Comparison of ENCODE assay signal across 14 cellular contexts in genomic region chr22:26890870-26891269, GRCh38.
DNase-seq lines count a peak whose midpoint lies in the region; ATAC-seq, FAIRE-seq and TF ChIP-seq lines count a peak whose summit lies in the region.
"Had no signal": no experiment of that assay in that cellular context is flagged by ENCODE, and none has a peak within 500 bp of the region (broad histone marks: within the 10 kb centered on the region; RNA-seq: fewer than 3 reads in every experiment).

No MANE protein-coding gene starts in this region.

- no peaks in the 10 kb centered on the region for H3K9me3 ChIP-seq in Caco-2
- H3K9me3 ChIP-seq in HEK293 (ENCODE audit: control insufficient read depth, insufficient read depth, low read depth, low read length) = no peaks in the 10 kb centered on the region; the same call in 1 of the 2 replicates
- H3K9me3 ChIP-seq in astrocyte (ENCODE audit: insufficient read depth, low read depth, low read length) = no peaks in the 10 kb centered on the region
- no peaks in the 10 kb centered on the region for H3K9me3 ChIP-seq in HepG2 (ENCODE audit: low read length)
- H3K9me3 ChIP-seq: colonic mucosa, Peyer's patch, vagina had no signal

- ATAC-seq in HepG2 = peak; percentile 58
- ATAC-seq: stimulated activated naive B cell treated with anti-CD40 and anti-IgM and Interleukin-4, amounts not matched to agents 10 μg/mL and 1 μg/mL and 100 μg/mL, for 72 hours had no signal

- H3K79me2 ChIP-seq in astrocyte (ENCODE audit: insufficient read depth, low read length) (no peaks in the 10 kb centered on the region), HepG2 (ENCODE audit: insufficient read depth, low read length) (no peaks in the 10 kb centered on the region)

- intact Hi-C loops in Caco-2 (cut with micrococcal nuclease; ENCODE audit: unreplicated experiment) (no loop called here), HepG2 (cut with micrococcal nuclease; ENCODE audit: unreplicated experiment) (no loop called here)

- H3K4me1 Mint-ChIP-seq in Caco-2 (ENCODE audit: low read depth, unreplicated experiment) = peaks cover 7% of the 10 kb centered on the region
- H3K4me1 Mint-ChIP-seq in astrocyte (ENCODE audit: low read depth, unreplicated experiment) = peaks cover 77% of the 10 kb centered on the region

- no peaks in the 10 kb centered on the region for H3K27me3 Mint-ChIP-seq in Caco-2 (ENCODE audit: insufficient read depth, unreplicated experiment)
- no peaks in the 10 kb centered on the region for H3K27me3 Mint-ChIP-seq in astrocyte (ENCODE audit: low read depth, unreplicated experiment)

- H3K36me3 ChIP-seq in Caco-2 (ENCODE audit: control insufficient read depth, insufficient read depth, low read length) = no peaks in the 10 kb centered on the region
- H3K36me3 ChIP-seq in HEK293 (ENCODE audit: control insufficient read depth in 2 of 2, insufficient read depth in 1 of 2, low read length in 2 of 2) = no peaks in the 10 kb centered on the region
- H3K36me3 ChIP-seq in astrocyte (ENCODE audit: insufficient read depth, low read length) = no peaks in the 10 kb centered on the region
- H3K36me3 ChIP-seq in HepG2 (replicated peaks in 1 of 2; ENCODE audit: control insufficient read depth in 1 of 2, insufficient read depth in 2 of 2, low read length in 2 of 2) = no peaks in the 10 kb centered on the region
- H3K36me3 ChIP-seq: colonic mucosa, Peyer's patch, vagina had no signal

- CTCF ChIA-PET in Caco-2 (lab: Charles Lee) = interaction anchor here (0.6 kb wide), 1 partner anchor 302 kb away, joined by 4 read pairs; no protein-coding TSS in a partner anchor
- CTCF ChIA-PET in HEK293 (lab: Yijun Ruan, JAX) = interaction anchor here (1.0 kb wide), 1 partner anchor 14 kb away, joined by 4 read pairs; no protein-coding TSS in a partner anchor
- CTCF ChIA-PET in HepG2 (lab: Yijun Ruan, JAX; ENCODE audit: low intra/inter-chr PET ratio, low total read pairs) = no interaction called here

- H3K4me2 ChIP-seq in astrocyte (ENCODE audit: low read length) = no peak overlapping the region
- H3K4me2 ChIP-seq in HepG2 (ENCODE audit: low read depth, low read length) = no peak overlapping the region

- H3K27me3 ChIP-seq in Caco-2 (replicated peaks; ENCODE audit: control insufficient read depth, insufficient read depth, low read length) (no peaks in the 10 kb centered on the region), astrocyte (ENCODE audit: insufficient read depth, low read length) (no peaks in the 10 kb centered on the region), HepG2 (ENCODE audit: control insufficient read depth in 1 of 2, insufficient read depth in 2 of 2, low read length in 2 of 2) (peaks cover 3 to 10% of the 10 kb centered on the region in 2 experiments; a peak in 3 of 5 replicates)
- H3K27me3 ChIP-seq: colonic mucosa, Peyer's patch, vagina had no signal

- no peak for TF ChIP-seq EP300 in HepG2 (IDR thresholded peaks at IDR 0.05; ENCODE audit: low read depth in 2 of 2, low read length in 2 of 2)
- no peak for TF ChIP-seq EP300 in HepG2 (CRISPR knock-in tag; IDR thresholded peaks at IDR 0.05; ENCODE audit: borderline replicate concordance)

- H3K27ac ChIP-seq in HEK293 (ENCODE audit: extremely low read depth, low read depth, low read length) = no peak overlapping the region
- no peak overlapping the region for H3K27ac ChIP-seq in astrocyte (ENCODE audit: low read depth, low read length)
- no peak overlapping the region for H3K27ac ChIP-seq in HepG2 (ENCODE audit: extremely low read length, insufficient read depth, low read length)
- H3K27ac ChIP-seq: colonic mucosa, Peyer's patch, vagina had no signal

- H3K9me3 Mint-ChIP-seq in Caco-2 (ENCODE audit: unreplicated experiment) (no peaks in the 10 kb centered on the region), astrocyte (ENCODE audit: unreplicated experiment) (no peaks in the 10 kb centered on the region)
- H3K9me3 Mint-ChIP-seq: stimulated activated naive B cell treated with anti-CD40 and anti-IgM and Interleukin-4, amounts not matched to agents 10 μg/mL and 1 μg/mL and 100 μg/mL, for 72 hours had no signal

- H3K4me3 ChIP-seq in Caco-2 (ENCODE audit: low read depth, low read length) (no peak overlapping the region), HEK293 (ENCODE audit: low read depth, low read length) (no peak overlapping the region), astrocyte (ENCODE audit: insufficient read depth, low read depth, low read length) (no peak overlapping the region), HepG2 (replicated peaks in 1 of 3; ENCODE audit: insufficient read depth in 1 of 3, low read depth in 2 of 3, low read length in 3 of 3) (no peak overlapping the region)
- H3K4me3 ChIP-seq: colonic mucosa, Peyer's patch, vagina had no signal

- no peak overlapping the region for H3K27ac Mint-ChIP-seq in Caco-2 (ENCODE audit: unreplicated experiment)
- peak overlapping the region; percentile 9 for H3K27ac Mint-ChIP-seq in astrocyte (ENCODE audit: unreplicated experiment)
- H3K27ac Mint-ChIP-seq: stimulated activated naive B cell treated with anti-CD40 and anti-IgM and Interleukin-4, amounts not matched to agents 10 μg/mL and 1 μg/mL and 100 μg/mL, for 72 hours had no signal

- TF ChIP-seq POLR2A in HepG2 (IDR thresholded peaks at IDR 0.05; ENCODE audit: insufficient read depth in 1 of 2, low read depth in 2 of 2, low read length in 2 of 2) = no peak

- POLR2A ChIA-PET in Caco-2 (lab: Charles Lee) = no interaction called here
- POLR2A ChIA-PET in HEK293 (lab: Yijun Ruan, JAX) = no interaction called here
- POLR2A ChIA-PET in HepG2 (lab: Yijun Ruan, JAX) = no interaction called here

- H4K20me1 ChIP-seq in astrocyte (ENCODE audit: insufficient read depth, low read length) = no peaks in the 10 kb centered on the region
- H4K20me1 ChIP-seq in HepG2 (ENCODE audit: insufficient read depth, low read length) = no peaks in the 10 kb centered on the region

- H3K36me3 Mint-ChIP-seq in Caco-2 (ENCODE audit: insufficient read depth, unreplicated experiment) (no peaks in the 10 kb centered on the region), astrocyte (ENCODE audit: low read depth, unreplicated experiment) (no peaks in the 10 kb centered on the region)

- 0% methylated on average over 2 of the region's 5 CpGs for WGBS in HepG2 (ENCODE audit: low lambda C conversion rate)

- no peak for TF ChIP-seq CTCF in Caco-2 (IDR thresholded peaks at IDR 0.05; ENCODE audit: insufficient read depth in 1 of 2, low read depth in 1 of 2, low read length in 1 of 2, severe bottlenecking in 1 of 2, unreplicated experiment in 1 of 2)
- TF ChIP-seq CTCF in HEK293 (tag by site-specific recombination; IDR thresholded peaks at IDR 0.05) = peak; percentile 29; the same call in 1 of the 2 replicates
- TF ChIP-seq CTCF in astrocyte (IDR thresholded peaks at IDR 0.05; ENCODE audit: insufficient read depth, low read depth, low read length) = no peak
- 0 out of 2 replicates have a peak, but pooled peaks have one; percentile 16 for TF ChIP-seq CTCF in HepG2 (CRISPR knock-in tag; IDR thresholded peaks at IDR 0.05)

- BruUV-seq in Caco-2 (replicated peaks; lab: Mats Ljungman, UMichigan) (no TSS peak), HepG2 (replicated peaks; lab: Mats Ljungman, UMichigan) (no TSS peak)

- H3K4me1 ChIP-seq in Caco-2 (no peaks in the 10 kb centered on the region), HEK293 (ENCODE audit: control insufficient read depth, insufficient read depth, low read length) (peaks cover 12% of the 10 kb centered on the region), astrocyte (ENCODE audit: insufficient read depth, low read length) (peaks cover 66% of the 10 kb centered on the region), HepG2 (ENCODE audit: insufficient read depth, low read length) (peaks cover 15% of the 10 kb centered on the region; the same call in 1 of the 2 replicates)
- H3K4me1 ChIP-seq: colonic mucosa, Peyer's patch had no signal

- FAIRE-seq in astrocyte (lab: Jason Lieb, UNC) (no peak), HepG2 (lab: Jason Lieb, UNC) (no peak)

- TF ChIP-seq RAD21 in HepG2 (CRISPR knock-in tag; IDR thresholded peaks at IDR 0.05) = no peak

- in situ Hi-C loops in HepG2 (cut with HindIII; ENCODE audit: extremely low pct_ligation_motif_present, low pct_unique_long_range_greater_than_20kb) = no loop called here

- DNase-seq in Caco-2 = peak; percentile 21 to 41
- no peak for DNase-seq in astrocyte (ENCODE audit: low read depth)
- no peak for DNase-seq in HepG2 (ENCODE audit: low spot score)
- DNase-seq in epidermal melanocyte (ENCODE audit: insufficient read length, low spot score) = no peak
- DNase-seq in AG08396 (ENCODE audit: low spot score) = no peak
- DNase-seq in stimulated activated naive CD4-positive, alpha-beta T cell (lab: John Stamatoyannopoulos, UW) = no peak
- DNase-seq: colonic mucosa; mammary epithelial cell; NCI-H2029 treated with DMSO at 0.1 percent for 48 hours; Peyer's patch; stimulated activated naive B cell treated with anti-CD40 and anti-IgM and Interleukin-4, amounts not matched to agents 10 μg/mL and 1 μg/mL and 100 μg/mL, for 72 hours; T-helper 1 cell had no signal

- H3K4me3 Mint-ChIP-seq in Caco-2 (ENCODE audit: unreplicated experiment) (no peak overlapping the region), astrocyte (ENCODE audit: unreplicated experiment) (no peak overlapping the region)
- H3K4me3 Mint-ChIP-seq: stimulated activated naive B cell treated with anti-CD40 and anti-IgM and Interleukin-4, amounts not matched to agents 10 μg/mL and 1 μg/mL and 100 μg/mL, for 72 hours had no signal

- no peak overlapping the region for H3K9ac ChIP-seq in astrocyte (ENCODE audit: low read length)
- no peak overlapping the region for H3K9ac ChIP-seq in HepG2 (ENCODE audit: insufficient read depth, low read depth, low read length)

- no peak overlapping the region for H2AFZ ChIP-seq in astrocyte (ENCODE audit: low read depth, low read length)
- H2AFZ ChIP-seq in HepG2 (ENCODE audit: low read length) = no peak overlapping the region

TF ChIP-seq in HEK293, 187 proteins besides CTCF, POLR2A, EP300 and RAD21 (continues in another document):
- TF ChIP-seq ZNF792 (tag by site-specific recombination; IDR thresholded peaks at IDR 0.05) = no peak
- no peak for TF ChIP-seq ZNF324 (tag by site-specific recombination; IDR thresholded peaks at IDR 0.05)
- no peak for TF ChIP-seq ZNF501 (tag by site-specific recombination; IDR thresholded peaks at IDR 0.05)
- TF ChIP-seq ZNF629 (tag by site-specific recombination; IDR thresholded peaks at IDR 0.05) = no peak
- TF ChIP-seq KLF16 (tag by site-specific recombination; IDR thresholded peaks at IDR 0.05) = no peak
- no peak for TF ChIP-seq ZNF768 (tag by site-specific recombination; IDR thresholded peaks at IDR 0.05)

Comparison
In these comparisons a context has a peak if more than half of its experiments do, and no peak if none do; other contexts are left out.
1. DNase-seq: peak in Caco-2 (2 of 2); none in astrocyte (single experiment), HepG2 (single experiment), epidermal melanocyte (single experiment), AG08396 (single experiment) and stimulated activated naive CD4-positive, alpha-beta T cell (0 of 6).
2. CTCF ChIP-seq: peak in HEK293 (single experiment) and HepG2 (single experiment); none in Caco-2 (0 of 2) and astrocyte (single experiment).